8 cellular contexts compared by ENCODE assay signal in genomic region chr20:56628873-56629463, GRCh38. TPM values are rescaled to one million over a fixed set of nuclear protein-coding genes. Genes with fewer than 3 reads are reported as not detected.
DNase-seq lines count a peak whose midpoint lies in the region; ATAC-seq and TF ChIP-seq lines count a peak whose summit lies in the region.

Gene TFAP2C (plus strand): TSS chr20:56629306. CDS start chr20:56629545, 239 bp downstream.

- CTCF ChIA-PET in activated CD4-positive, alpha-beta memory T cell treated with anti-CD3 and anti-CD28 coated beads, Interleukin-2, amount 10 ng/mL, durations not matched to agents 7 days and 5 days (lab: Charles Lee): no interaction called here

- peaks cover 17% of the 10 kb centered on the region for H3K4me1 Mint-ChIP-seq in activated CD4-positive, alpha-beta memory T cell treated with anti-CD3 and anti-CD28 coated beads, Interleukin-2, amount 10 ng/mL, durations not matched to agents 7 days and 5 days
- peaks cover 49% of the 10 kb centered on the region for H3K4me1 Mint-ChIP-seq in osteocyte (ENCODE audit: unreplicated experiment)

- H3K27ac ChIP-seq in HUES6 (ENCODE audit: low read depth, low read length): peak within 1 kb of the TSS; percentile 89; the same call in 1 of the 2 replicates

- H3K27ac Mint-ChIP-seq in activated CD4-positive, alpha-beta memory T cell treated with anti-CD3 and anti-CD28 coated beads, Interleukin-2, amount 10 ng/mL, durations not matched to agents 7 days and 5 days: no peak within 1 kb of the TSS
- H3K27ac Mint-ChIP-seq in osteocyte (ENCODE audit: unreplicated experiment): peak within 1 kb of the TSS; percentile 86

- DNase-seq in D341Med (ENCODE audit: low spot score): peak; percentile 88
- peak; percentile 23 for DNase-seq in activated CD4-positive, alpha-beta memory T cell treated with anti-CD3 and anti-CD28 coated beads, Interleukin-2, amount 10 ng/mL, durations not matched to agents 7 days and 5 days
- DNase-seq in fibroblast of the conjunctiva (ENCODE audit: low read depth): peak; percentile 9
- DNase-seq in osteocyte (ENCODE audit: extremely low spot score, unreplicated experiment): peak; percentile 96
- DNase-seq in superior temporal gyrus (ENCODE audit: extremely low spot score): no peak
- DNase-seq in midbrain (lab: John Stamatoyannopoulos, UW): no peak

- no peaks in the 10 kb centered on the region for H3K9me3 ChIP-seq in HUES6 (ENCODE audit: control insufficient read depth, insufficient read depth, low read depth, low read length)

- H3K4me1 ChIP-seq in HUES6 (ENCODE audit: control insufficient read depth, insufficient read depth, low read length): peaks cover 37% of the 10 kb centered on the region

- peaks cover 4% of the 10 kb centered on the region for H3K36me3 Mint-ChIP-seq in activated CD4-positive, alpha-beta memory T cell treated with anti-CD3 and anti-CD28 coated beads, Interleukin-2, amount 10 ng/mL, durations not matched to agents 7 days and 5 days (ENCODE audit: low read depth)
- H3K36me3 Mint-ChIP-seq in osteocyte (ENCODE audit: unreplicated experiment): peaks cover 24% of the 10 kb centered on the region

- no peak for TF ChIP-seq CTCF in osteocyte (IDR thresholded peaks at IDR 0.05)

- ATAC-seq in HG02678 (IDR thresholded peaks at IDR 0.05; ENCODE audit: unreplicated experiment): no peak

- peaks cover 20% of the 10 kb centered on the region for H3K36me3 ChIP-seq in HUES6 (ENCODE audit: control insufficient read depth, insufficient read depth, low read length)

- H3K9ac ChIP-seq in HUES6 (ENCODE audit: low read length): peak within 1 kb of the TSS; percentile 90

- peak within 1 kb of the TSS; percentile 6 for H3K4me3 Mint-ChIP-seq in activated CD4-positive, alpha-beta memory T cell treated with anti-CD3 and anti-CD28 coated beads, Interleukin-2, amount 10 ng/mL, durations not matched to agents 7 days and 5 days
- peak within 1 kb of the TSS; percentile 92 for H3K4me3 Mint-ChIP-seq in osteocyte (ENCODE audit: unreplicated experiment)

- peak within 1 kb of the TSS; percentile 95 for H3K4me3 ChIP-seq in HUES6 (ENCODE audit: low read depth, low read length)

- H3K27me3 Mint-ChIP-seq in activated CD4-positive, alpha-beta memory T cell treated with anti-CD3 and anti-CD28 coated beads, Interleukin-2, amount 10 ng/mL, durations not matched to agents 7 days and 5 days: peaks cover 79% of the 10 kb centered on the region
- H3K27me3 Mint-ChIP-seq in osteocyte (ENCODE audit: unreplicated experiment): no peaks in the 10 kb centered on the region

- no peaks in the 10 kb centered on the region for H3K9me3 Mint-ChIP-seq in activated CD4-positive, alpha-beta memory T cell treated with anti-CD3 and anti-CD28 coated beads, Interleukin-2, amount 10 ng/mL, durations not matched to agents 7 days and 5 days
- no peaks in the 10 kb centered on the region for H3K9me3 Mint-ChIP-seq in osteocyte (ENCODE audit: unreplicated experiment)

- peaks cover 76% of the 10 kb centered on the region for H3K27me3 ChIP-seq in HUES6 (ENCODE audit: control insufficient read depth, insufficient read depth, low read length)

- POLR2A ChIA-PET in activated CD4-positive, alpha-beta memory T cell treated with anti-CD3 and anti-CD28 coated beads, Interleukin-2, amount 10 ng/mL, durations not matched to agents 7 days and 5 days (lab: Charles Lee): no interaction called here

RNA-seq across cellular contexts. Expression of gene TFAP2C, which starts in this region (rescaled TPM):
- not detected for total RNA-seq in activated CD4-positive, alpha-beta memory T cell treated with anti-CD3 and anti-CD28 coated beads, Interleukin-2, amount 10 ng/mL, durations not matched to agents 7 days and 5 days
- 92.9 and 97.8 TPM in 2 replicates for total RNA-seq in osteocyte

Comparison
In these comparisons a context has a peak if more than half of its experiments do, and no peak if none do; other contexts are left out.
1. RNA of gene TFAP2C (total RNA-seq): 92.9 to 97.8 TPM in osteocyte; not detected in activated CD4-positive, alpha-beta memory T cell treated with anti-CD3 and anti-CD28 coated beads, Interleukin-2, amount 10 ng/mL, durations not matched to agents 7 days and 5 days; every median in the first group is over 10 times any median in the second.
2. Peak in DNase-seq in activated CD4-positive, alpha-beta memory T cell treated with anti-CD3 and anti-CD28 coated beads, Interleukin-2, amount 10 ng/mL, durations not matched to agents 7 days and 5 days; RNA of the gene not detected or under 1 TPM.
3. DNase-seq: peak in D341Med (single experiment), fibroblast of the conjunctiva (single experiment) and osteocyte (single experiment); none in superior temporal gyrus (single experiment) and midbrain (single experiment).